Comparison of ENCODE assay signal across 8 cellular contexts in the genomic region with DNA sequence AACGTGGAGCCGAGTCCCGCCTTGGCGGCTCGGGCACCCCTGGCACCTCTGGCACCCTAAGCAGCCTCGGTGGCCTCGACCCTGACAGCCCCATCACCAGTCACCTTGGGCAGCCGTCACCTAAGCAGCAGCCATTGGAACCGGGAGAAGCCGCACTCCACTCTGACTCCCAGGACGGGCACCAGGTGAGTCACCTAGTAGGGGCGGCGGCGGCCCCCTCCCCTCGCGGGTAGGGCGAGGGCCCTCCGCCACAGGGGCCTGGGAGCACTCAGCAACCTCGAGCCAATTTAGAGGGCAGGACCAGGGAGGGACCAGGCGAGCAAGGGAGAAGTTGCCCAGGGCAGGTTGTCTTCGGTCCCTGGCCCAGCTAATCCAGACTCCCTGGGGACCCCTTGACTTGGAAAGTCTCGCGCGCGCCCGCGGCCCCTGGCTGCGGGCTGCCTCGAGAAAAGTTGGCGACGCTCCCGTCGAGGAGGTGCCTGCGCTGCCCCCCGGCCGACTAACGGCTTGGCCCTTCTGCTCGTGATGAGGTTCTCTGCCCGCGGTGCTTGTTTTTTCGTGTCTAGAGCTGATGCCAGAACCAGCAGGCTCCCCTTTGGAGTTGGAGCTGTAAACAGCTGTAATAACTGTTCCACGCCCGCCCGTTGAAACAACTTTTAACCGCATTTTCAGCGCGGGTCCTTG. TPM values are rescaled to one million over a fixed set of nuclear protein-coding genes. Genes with fewer than 3 reads are reported as not detected.
A peak's percentile ranks its signal among the peaks of the same experiment; 100 is the strongest.
DNase-seq lines count a peak whose midpoint lies in the region; ATAC-seq and TF ChIP-seq lines count a peak whose summit lies in the region.

No MANE protein-coding gene starts in this region.

- H3K9me3 Mint-ChIP-seq in Calu3 (ENCODE audit: low read depth, unreplicated experiment) = no peaks in the 10 kb centered on the region
- H3K9me3 Mint-ChIP-seq in brain = peaks cover 0 to 3% (median 0%) of the 10 kb centered on the region in 5 experiments
- H3K9me3 Mint-ChIP-seq in stimulated activated effector memory CD8-positive, alpha-beta T cell treated with anti-CD3 and anti-CD28 coated beads, Interleukin-12 subunit alpha, Interleukin-12 subunit beta, amount 100 ng/mL, for 72 hours = no peaks in the 10 kb centered on the region

- H3K27me3 Mint-ChIP-seq in Calu3 (ENCODE audit: unreplicated experiment) = no peaks in the 10 kb centered on the region
- peaks cover 16% of the 10 kb centered on the region for H3K27me3 Mint-ChIP-seq in brain

- H3K4me1 Mint-ChIP-seq in Calu3 (ENCODE audit: low read depth, unreplicated experiment) (peaks cover 8% of the 10 kb centered on the region), brain (peaks cover 14% of the 10 kb centered on the region)
- peaks cover 6% of the 10 kb centered on the region for H3K4me1 Mint-ChIP-seq in stimulated activated effector memory CD8-positive, alpha-beta T cell treated with anti-CD3 and anti-CD28 coated beads, Interleukin-12 subunit alpha, Interleukin-12 subunit beta, amount 100 ng/mL, for 72 hours

- TF ChIP-seq CTCF in Calu3 (IDR thresholded peaks at IDR 0.05; ENCODE audit: unreplicated experiment) (no peak), brain (conservative IDR thresholded peaks at IDR 0.05) (no peak)

- H3K36me3 Mint-ChIP-seq in Calu3 (ENCODE audit: insufficient read depth, unreplicated experiment) (peaks cover 18% of the 10 kb centered on the region), brain (no peaks in the 10 kb centered on the region)
- no peaks in the 10 kb centered on the region for H3K36me3 Mint-ChIP-seq in stimulated activated effector memory CD8-positive, alpha-beta T cell treated with anti-CD3 and anti-CD28 coated beads, Interleukin-12 subunit alpha, Interleukin-12 subunit beta, amount 100 ng/mL, for 72 hours

- CTCF ChIA-PET in Calu3 (lab: Charles Lee) = interaction anchor here (0.7 to 2.4 kb wide), 4 partner anchors 10 to 517 kb away, joined by 3 to 7 read pairs (median 5); a partner anchor contains a TSS

- H3K4me3 Mint-ChIP-seq in Calu3 (ENCODE audit: low read depth, unreplicated experiment) (peak overlapping the region; percentile 96), brain (peak overlapping the region; percentile 81 to 90 (median 86))
- H3K4me3 Mint-ChIP-seq in stimulated activated effector memory CD8-positive, alpha-beta T cell treated with anti-CD3 and anti-CD28 coated beads, Interleukin-12 subunit alpha, Interleukin-12 subunit beta, amount 100 ng/mL, for 72 hours = peak overlapping the region; percentile 69

- ATAC-seq in stimulated activated effector memory CD8-positive, alpha-beta T cell treated with anti-CD3 and anti-CD28 coated beads, Interleukin-12 subunit alpha, Interleukin-12 subunit beta, amount 100 ng/mL, for 72 hours = peak; percentile 48
- no peak for ATAC-seq in GM19328 (IDR thresholded peaks at IDR 0.05; ENCODE audit: unreplicated experiment)

- DNase-seq in Calu3 (peak; percentile 30), NCI-H69 (lab: John Stamatoyannopoulos, UW) (peak; percentile 33), kidney tubule cell (ENCODE audit: low spot score) (peak; percentile 15), pons (ENCODE audit: low spot score) (no peak), NK-92 (lab: John Stamatoyannopoulos, UW; ENCODE audit: unreplicated experiment) (no peak)
- no peak for DNase-seq in stimulated activated effector memory CD8-positive, alpha-beta T cell treated with anti-CD3 and anti-CD28 coated beads, Interleukin-12 subunit alpha, Interleukin-12 subunit beta, amount 100 ng/mL, for 72 hours (ENCODE audit: low spot score in 2 of 2)

- intact Hi-C loops in Calu3 (cut with micrococcal nuclease; ENCODE audit: unreplicated experiment) = loop anchor here (2.0 to 5.0 kb wide), 3 partner anchors 416 to 794 kb away; no protein-coding TSS in a partner anchor

- BruUV-seq in Calu3 (replicated peaks; lab: Mats Ljungman, UMichigan) = no TSS peak

- peak overlapping the region; percentile 50 for H3K27ac Mint-ChIP-seq in Calu3 (ENCODE audit: unreplicated experiment)
- H3K27ac Mint-ChIP-seq in brain = peak overlapping the region in 2 of 5 experiments; percentile 53 to 64
- H3K27ac Mint-ChIP-seq in stimulated activated effector memory CD8-positive, alpha-beta T cell treated with anti-CD3 and anti-CD28 coated beads, Interleukin-12 subunit alpha, Interleukin-12 subunit beta, amount 100 ng/mL, for 72 hours = no peak overlapping the region

RNA-seq across cellular contexts. Expression of a gene that starts 0.7 kb away (rescaled TPM):
- 5.0 and 5.7 TPM in 2 replicates for total RNA-seq in Calu3 (2022)
- polyA plus RNA-seq in brain (ENCODE audit: insufficient read depth, low read depth, low replicate concordance) = 0.76 TPM

Comparison
In these comparisons a context has a peak if more than half of its experiments do, and no peak if none do; other contexts are left out.
1. DNase-seq: peak in Calu3 (single experiment), NCI-H69 (single experiment) and kidney tubule cell (single experiment); none in stimulated activated effector memory CD8-positive, alpha-beta T cell treated with anti-CD3 and anti-CD28 coated beads, Interleukin-12 subunit alpha, Interleukin-12 subunit beta, amount 100 ng/mL, for 72 hours (0 of 2), pons (single experiment) and NK-92 (single experiment).
2. Peak in every context shown above with its lines, with median percentiles within 50 percentile points of each other: H3K4me3 Mint-ChIP-seq.